8 cellular contexts compared by ENCODE assay signal in genomic region chr9:33737811-33738606, GRCh38. TPM values are rescaled to one million over a fixed set of nuclear protein-coding genes. Genes with fewer than 3 reads are reported as not detected.
A peak's percentile ranks its signal among the peaks of the same experiment; 100 is the strongest.
DNase-seq lines count a peak whose midpoint lies in the region; ATAC-seq and FAIRE-seq lines count a peak whose summit lies in the region.

No MANE protein-coding gene starts in this region.

- peak; percentile 61 for ATAC-seq in stimulated activated naive CD8-positive, alpha-beta T cell treated with anti-CD3 and anti-CD28 coated beads, Interleukin-15, amount 100 ng/mL, for 72 hours
- ATAC-seq in stimulated activated naive CD8-positive, alpha-beta T cell treated with anti-CD3 and anti-CD28 coated beads, Interleukin-15, Interleukin-2, amounts not matched to agents 100 U/mL and 50 U/mL, for 24 hours, result no peak
- ATAC-seq in HG02973 (IDR thresholded peaks at IDR 0.05; ENCODE audit: unreplicated experiment) (no peak), GM18861 (IDR thresholded peaks at IDR 0.05; ENCODE audit: unreplicated experiment) (no peak)

- FAIRE-seq in TTC549 (lab: Jason Lieb, UNC) (peak; percentile 48), small intestine (lab: Jason Lieb, UNC) (no peak)

- no peak overlapping the region for H3K27ac ChIP-seq in small intestine (ENCODE audit: low read depth in 1 of 2, low read length in 1 of 2)

- peak in 1 of 2 donors; percentile 32 for DNase-seq in stimulated activated naive CD8-positive, alpha-beta T cell treated with anti-CD3 and anti-CD28 coated beads, Interleukin-15, amount 100 ng/mL, for 72 hours
- no peak for DNase-seq in stimulated activated naive CD8-positive, alpha-beta T cell treated with anti-CD3 and anti-CD28 coated beads, Interleukin-15, Interleukin-2, amounts not matched to agents 100 U/mL and 50 U/mL, for 24 hours
- peak; percentile 19 for DNase-seq in NCI-H128 (lab: John Stamatoyannopoulos, UW; ENCODE audit: unreplicated experiment)
- peak; percentile 27 for DNase-seq in foreskin melanocyte
- DNase-seq in small intestine, result peak; percentile 77

- no peaks in the 10 kb centered on the region for H3K9me3 Mint-ChIP-seq in stimulated activated naive CD8-positive, alpha-beta T cell treated with anti-CD3 and anti-CD28 coated beads, Interleukin-15, amount 100 ng/mL, for 72 hours

- H3K4me1 Mint-ChIP-seq in stimulated activated naive CD8-positive, alpha-beta T cell treated with anti-CD3 and anti-CD28 coated beads, Interleukin-15, amount 100 ng/mL, for 72 hours, result no peaks in the 10 kb centered on the region

- WGBS in small intestine, 3 donors, result 18 to 25% (median 22%) methylated on average over 5 of the region's 5 CpGs

- no peaks in the 10 kb centered on the region for H3K27me3 ChIP-seq in small intestine (ENCODE audit: control insufficient read depth in 2 of 2, insufficient read depth in 2 of 2, low read length in 2 of 2)

- H3K4me1 ChIP-seq in small intestine (ENCODE audit: control insufficient read depth in 2 of 2, insufficient read depth in 1 of 2, low read depth in 1 of 2, low read length in 1 of 2), result no peaks in the 10 kb centered on the region

- peak overlapping the region in 1 of 2 donors; percentile 0 for H3K27ac Mint-ChIP-seq in stimulated activated naive CD8-positive, alpha-beta T cell treated with anti-CD3 and anti-CD28 coated beads, Interleukin-15, amount 100 ng/mL, for 72 hours

- H3K9me3 ChIP-seq in small intestine (ENCODE audit: control insufficient read depth, low read depth), result no peaks in the 10 kb centered on the region

- H3K4me3 ChIP-seq in small intestine (ENCODE audit: low read depth in 1 of 2, low read length in 2 of 2), result no peak overlapping the region

- H3K36me3 ChIP-seq in small intestine (ENCODE audit: control insufficient read depth in 2 of 2, insufficient read depth in 2 of 2, low read length in 2 of 2), result no peaks in the 10 kb centered on the region

- H3K27me3 Mint-ChIP-seq in stimulated activated naive CD8-positive, alpha-beta T cell treated with anti-CD3 and anti-CD28 coated beads, Interleukin-15, amount 100 ng/mL, for 72 hours, result peaks cover 22% of the 10 kb centered on the region

- H3K4me3 Mint-ChIP-seq in stimulated activated naive CD8-positive, alpha-beta T cell treated with anti-CD3 and anti-CD28 coated beads, Interleukin-15, amount 100 ng/mL, for 72 hours, result no peak overlapping the region

RNA-seq across cellular contexts. Expression of gene PRSS3, which starts 57.4 kb away (rescaled TPM):
- polyA plus RNA-seq in small intestine, result 100 to 1,000 TPM; 147 to 505 (median 430) TPM
